ENCODE assay signal across 8 cellular contexts in genomic region chr4:118682928-118683327, GRCh38. TPM values are rescaled to one million over a fixed set of nuclear protein-coding genes. Genes with fewer than 3 reads are reported as not detected.
A peak's percentile ranks its signal among the peaks of the same experiment; 100 is the strongest.
DNase-seq lines count a peak whose midpoint lies in the region; ATAC-seq and TF ChIP-seq lines count a peak whose summit lies in the region.

No MANE protein-coding gene starts in this region.

- TF ChIP-seq CTCF in DND-41 (IDR thresholded peaks at IDR 0.05; ENCODE audit: borderline replicate concordance, extremely low read depth, low read length, poor library complexity, severe bottlenecking) = peak; percentile 50
- TF ChIP-seq CTCF in MCF 10A (IDR thresholded peaks at IDR 0.05; ENCODE audit: unreplicated experiment) = peak; percentile 22
- peak; percentile 37 for TF ChIP-seq CTCF in neural cell (IDR thresholded peaks at IDR 0.05; ENCODE audit: poor library complexity, severe bottlenecking)

- H3K9me3 ChIP-seq in DND-41 (ENCODE audit: insufficient read depth, low read length, severe bottlenecking) = no peaks in the 10 kb centered on the region
- H3K9me3 ChIP-seq in neural cell (ENCODE audit: low read length) = no peaks in the 10 kb centered on the region

- H3K27me3 Mint-ChIP-seq in MCF 10A (ENCODE audit: insufficient read depth, unreplicated experiment) = no peaks in the 10 kb centered on the region

- no peak overlapping the region for H3K27ac Mint-ChIP-seq in MCF 10A (ENCODE audit: low read depth, unreplicated experiment)

- intact Hi-C loops in MCF 10A (cut with micrococcal nuclease) = loop anchor here (10.0 kb wide), 4 partner anchors 148 to 398 kb away; partner anchors contain the start of gene SYNPO2

- peaks cover 38% of the 10 kb centered on the region for H3K4me1 ChIP-seq in DND-41 (ENCODE audit: insufficient read depth, low read length)

- H4K20me1 ChIP-seq in DND-41 (ENCODE audit: insufficient read depth, low read length) = peaks cover 9% of the 10 kb centered on the region; the same call in 1 of the 2 replicates
- no peaks in the 10 kb centered on the region for H4K20me1 ChIP-seq in neural cell (ENCODE audit: insufficient read depth)

- peaks cover 27% of the 10 kb centered on the region for H3K79me2 ChIP-seq in DND-41 (ENCODE audit: insufficient read depth, low read length)
- peaks cover 23% of the 10 kb centered on the region for H3K79me2 ChIP-seq in neural cell (replicated peaks; ENCODE audit: insufficient read depth, low read length)

- no peak for DNase-seq in DND-41
- peak; percentile 70 for DNase-seq in MV-4-11 (lab: John Stamatoyannopoulos, UW)
- DNase-seq in MCF 10A (ENCODE audit: unreplicated experiment) = peak; percentile 39
- no peak for DNase-seq in activated CD4-positive, alpha-beta T cell treated with anti-CD3 and anti-CD28 coated beads for 48 hours
- no peak for DNase-seq in activated CD8-positive, alpha-beta memory T cell treated with anti-CD3 and anti-CD28 coated beads, Interleukin-2, amount 50 U/mL, for 48 hours
- no peak for DNase-seq in NK-92 treated with Interleukin-12 subunit alpha and Interleukin-12 subunit beta, amount 100 ng/mL, for 24 hours (lab: John Stamatoyannopoulos, UW)

- H3K4me1 Mint-ChIP-seq in MCF 10A (ENCODE audit: insufficient read depth, unreplicated experiment) = peaks cover 14% of the 10 kb centered on the region

- no peaks in the 10 kb centered on the region for H3K9me3 Mint-ChIP-seq in MCF 10A (ENCODE audit: unreplicated experiment)

- H3K9ac ChIP-seq in DND-41 (ENCODE audit: low read depth, low read length) (no peak overlapping the region), neural cell (ENCODE audit: low read length) (no peak overlapping the region)

- no TSS peak for BruUV-seq in MCF 10A (replicated peaks; lab: Mats Ljungman, UMichigan)

- peaks cover 15% of the 10 kb centered on the region for H3K36me3 Mint-ChIP-seq in MCF 10A (ENCODE audit: insufficient read depth, unreplicated experiment)

- TF ChIP-seq RAD21 in neural cell (conservative IDR thresholded peaks at IDR 0.05) = no peak

- H3K27me3 ChIP-seq in DND-41 (ENCODE audit: insufficient read depth, low read length, poor library complexity) (no peaks in the 10 kb centered on the region), neural cell (ENCODE audit: insufficient read depth, low read depth, low read length) (no peaks in the 10 kb centered on the region)

- H3K4me3 ChIP-seq in DND-41 (ENCODE audit: low read depth in 1 of 2, low read length in 2 of 2) (no peak overlapping the region), neural cell (ENCODE audit: low read length) (no peak overlapping the region)

- H3K9me2 ChIP-seq in neural cell (ENCODE audit: insufficient read depth, low read length) = no peaks in the 10 kb centered on the region

- H2AFZ ChIP-seq in DND-41 (ENCODE audit: low read depth, low read length) = peak overlapping the region; percentile 65
- no peak overlapping the region for H2AFZ ChIP-seq in neural cell (ENCODE audit: low read depth, low read length)

- H3K4me3 Mint-ChIP-seq in MCF 10A (ENCODE audit: unreplicated experiment) = no peak overlapping the region

- no peak for TF ChIP-seq EP300 in neural cell (conservative IDR thresholded peaks at IDR 0.05; ENCODE audit: poor library complexity, severe bottlenecking)

- H3K27ac ChIP-seq in DND-41 (ENCODE audit: low read length) (no peak overlapping the region), neural cell (ENCODE audit: low read length) (no peak overlapping the region)

- no peaks in the 10 kb centered on the region for H3F3A ChIP-seq in neural cell (ENCODE audit: insufficient read depth, low read length, poor library complexity, severe bottlenecking)

- CTCF ChIA-PET in MCF 10A (lab: Yijun Ruan, JAX) = interaction anchor here (0.9 kb wide), 1 partner anchor 12 kb away, joined by 6 read pairs; no protein-coding TSS in a partner anchor

- H3K4me2 ChIP-seq in DND-41 (ENCODE audit: insufficient read depth, low read length) (no peak overlapping the region), neural cell (ENCODE audit: low read length) (peak overlapping the region; percentile 4)

- H3K36me3 ChIP-seq in DND-41 (ENCODE audit: insufficient read depth, low read length) (peaks cover 9% of the 10 kb centered on the region), neural cell (ENCODE audit: insufficient read depth, low read length) (no peaks in the 10 kb centered on the region)

- ATAC-seq in DND-41 (ENCODE audit: insufficient read depth, low read depth) = no peak
- no peak for ATAC-seq in esophagus mucosa

- POLR2A ChIA-PET in MCF 10A (lab: Yijun Ruan, JAX) = no interaction called here

TF ChIP-seq in neural cell, 6 proteins besides CTCF, POLR2A, EP300 and RAD21:
- TF ChIP-seq, protein P1, sequence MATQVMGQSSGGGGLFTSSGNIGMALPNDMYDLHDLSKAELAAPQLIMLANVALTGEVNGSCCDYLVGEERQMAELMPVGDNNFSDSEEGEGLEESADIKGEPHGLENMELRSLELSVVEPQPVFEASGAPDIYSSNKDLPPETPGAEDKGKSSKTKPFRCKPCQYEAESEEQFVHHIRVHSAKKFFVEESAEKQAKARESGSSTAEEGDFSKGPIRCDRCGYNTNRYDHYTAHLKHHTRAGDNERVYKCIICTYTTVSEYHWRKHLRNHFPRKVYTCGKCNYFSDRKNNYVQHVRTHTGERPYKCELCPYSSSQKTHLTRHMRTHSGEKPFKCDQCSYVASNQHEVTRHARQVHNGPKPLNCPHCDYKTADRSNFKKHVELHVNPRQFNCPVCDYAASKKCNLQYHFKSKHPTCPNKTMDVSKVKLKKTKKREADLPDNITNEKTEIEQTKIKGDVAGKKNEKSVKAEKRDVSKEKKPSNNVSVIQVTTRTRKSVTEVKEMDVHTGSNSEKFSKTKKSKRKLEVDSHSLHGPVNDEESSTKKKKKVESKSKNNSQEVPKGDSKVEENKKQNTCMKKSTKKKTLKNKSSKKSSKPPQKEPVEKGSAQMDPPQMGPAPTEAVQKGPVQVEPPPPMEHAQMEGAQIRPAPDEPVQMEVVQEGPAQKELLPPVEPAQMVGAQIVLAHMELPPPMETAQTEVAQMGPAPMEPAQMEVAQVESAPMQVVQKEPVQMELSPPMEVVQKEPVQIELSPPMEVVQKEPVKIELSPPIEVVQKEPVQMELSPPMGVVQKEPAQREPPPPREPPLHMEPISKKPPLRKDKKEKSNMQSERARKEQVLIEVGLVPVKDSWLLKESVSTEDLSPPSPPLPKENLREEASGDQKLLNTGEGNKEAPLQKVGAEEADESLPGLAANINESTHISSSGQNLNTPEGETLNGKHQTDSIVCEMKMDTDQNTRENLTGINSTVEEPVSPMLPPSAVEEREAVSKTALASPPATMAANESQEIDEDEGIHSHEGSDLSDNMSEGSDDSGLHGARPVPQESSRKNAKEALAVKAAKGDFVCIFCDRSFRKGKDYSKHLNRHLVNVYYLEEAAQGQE (IDR thresholded peaks at IDR 0.05; ENCODE audit: borderline replicate concordance) = no peak
- no peak for TF ChIP-seq MXI1 (conservative IDR thresholded peaks at IDR 0.05; ENCODE audit: poor library complexity, severe bottlenecking)
- no peak for TF ChIP-seq SMC3 (conservative IDR thresholded peaks at IDR 0.05; ENCODE audit: poor library complexity)
- no peak for TF ChIP-seq TAF1 (IDR thresholded peaks at IDR 0.05; ENCODE audit: low read depth)
- TF ChIP-seq POLR2AphosphoS5 (IDR thresholded peaks at IDR 0.05) = no peak
- no peak for TF ChIP-seq EZH2 (IDR thresholded peaks at IDR 0.05; ENCODE audit: borderline replicate concordance, insufficient read depth, low read length, poor library complexity, severe bottlenecking)

RNA-seq across cellular contexts. Expression of gene METTL14, which starts 2.3 kb away (rescaled TPM):
- total RNA-seq in MCF 10A (2022) (32.6 and 32.8 TPM in 2 replicates), esophagus mucosa (29.4 TPM)
- polyA plus RNA-seq in neural cell = 18.8 and 40.5 TPM in 2 replicates
- 62.3 and 105 TPM in 2 replicates for polyA minus RNA-seq in neural cell

Comparison
In these comparisons a context has a peak if more than half of its experiments do, and no peak if none do; other contexts are left out.
1. DNase-seq: peak in MV-4-11 (single experiment) and MCF 10A (single experiment); none in DND-41 (single experiment), activated CD4-positive, alpha-beta T cell treated with anti-CD3 and anti-CD28 coated beads for 48 hours (single experiment), activated CD8-positive, alpha-beta memory T cell treated with anti-CD3 and anti-CD28 coated beads, Interleukin-2, amount 50 U/mL, for 48 hours (single experiment) and NK-92 treated with Interleukin-12 subunit alpha and Interleukin-12 subunit beta, amount 100 ng/mL, for 24 hours (single experiment).
2. Peak in every context shown above with its lines, with median percentiles within 50 percentile points of each other: CTCF ChIP-seq.